Comparison of ENCODE assay signal across 14 cellular contexts in the genomic region with DNA sequence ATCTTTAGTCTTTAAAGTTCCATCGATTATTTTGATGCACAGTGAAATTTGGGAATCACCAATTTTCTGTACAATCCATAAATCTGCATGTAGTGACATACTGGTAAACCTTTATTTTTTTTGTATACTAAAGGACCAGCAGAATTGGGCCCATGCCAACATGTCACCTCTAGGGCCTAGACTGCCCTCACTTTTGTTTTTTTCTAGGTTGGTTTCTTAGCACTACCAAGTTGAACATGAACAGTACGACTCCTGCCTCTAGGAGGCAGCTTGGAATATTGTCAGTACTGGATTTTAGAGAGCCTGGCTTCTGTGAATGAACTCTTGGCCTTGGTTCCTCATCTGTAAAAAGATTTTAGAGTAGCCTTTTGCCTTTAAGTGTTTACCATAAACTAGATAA. TPM values are rescaled to one million over a fixed set of nuclear protein-coding genes. Genes with fewer than 3 reads are reported as not detected.
A peak's percentile ranks its signal among the peaks of the same experiment; 100 is the strongest.
DNase-seq lines count a peak whose midpoint lies in the region; ATAC-seq and TF ChIP-seq lines count a peak whose summit lies in the region.
"Had no signal": no experiment of that assay in that cellular context is flagged by ENCODE, and none has a peak within 500 bp of the region (broad histone marks: within the 10 kb centered on the region; RNA-seq: fewer than 3 reads in every experiment).

No MANE protein-coding gene starts in this region.

- H3K36me3 Mint-ChIP-seq in CD14-positive monocyte (peaks cover 10 to 21% of the 10 kb centered on the region in 2 donors), Caco-2 (ENCODE audit: insufficient read depth, unreplicated experiment) (peaks cover 12% of the 10 kb centered on the region)
- peaks cover 4% of the 10 kb centered on the region for H3K36me3 Mint-ChIP-seq in stimulated activated effector memory CD8-positive, alpha-beta T cell treated with anti-CD3 and anti-CD28 coated beads, Interleukin-12 subunit alpha, Interleukin-12 subunit beta, amount 100 ng/mL, for 72 hours

- no peaks in the 10 kb centered on the region for H3K9me2 ChIP-seq in Loucy (replicated peaks; ENCODE audit: low read depth, low read length)

- H3K4me2 ChIP-seq in Loucy (ENCODE audit: low read depth, low read length, poor library complexity, severe bottlenecking): no peak overlapping the region
- H3K4me2 ChIP-seq: BLaER1 treated with 17β-estradiol and CSF1 and Interleukin-3, amounts not matched to agents 10 nM and 100 nM had no signal

- peaks cover 30% of the 10 kb centered on the region for H3K4me1 Mint-ChIP-seq in CD14-positive monocyte
- no peaks in the 10 kb centered on the region for H3K4me1 Mint-ChIP-seq in Caco-2 (ENCODE audit: low read depth, unreplicated experiment)
- H3K4me1 Mint-ChIP-seq in stimulated activated effector memory CD8-positive, alpha-beta T cell treated with anti-CD3 and anti-CD28 coated beads, Interleukin-12 subunit alpha, Interleukin-12 subunit beta, amount 100 ng/mL, for 72 hours: peaks cover 3% of the 10 kb centered on the region
- H3K4me1 Mint-ChIP-seq: nephron had no signal

- peak; percentile 7 for TF ChIP-seq CTCF in CD14-positive monocyte (IDR thresholded peaks at IDR 0.05)
- TF ChIP-seq CTCF in Loucy (conservative IDR thresholded peaks at IDR 0.05; ENCODE audit: low read length): peak; percentile 19; the same call in 1 of the 2 replicates
- peak; percentile 44 for TF ChIP-seq CTCF in brain microvascular endothelial cell (IDR thresholded peaks at IDR 0.05; ENCODE audit: low read depth, low read length, missing control alignments)
- peak; percentile 10 for TF ChIP-seq CTCF in lower lobe of right lung (IDR thresholded peaks at IDR 0.05)
- TF ChIP-seq CTCF in tibial artery (IDR thresholded peaks at IDR 0.05): peak in 1 of 2 experiments; percentile 20
- no peak for TF ChIP-seq CTCF in Caco-2 (IDR thresholded peaks at IDR 0.05; ENCODE audit: insufficient read depth in 1 of 2, low read depth in 1 of 2, low read length in 1 of 2, severe bottlenecking in 1 of 2, unreplicated experiment in 1 of 2)

- POLR2A ChIA-PET in Caco-2 (lab: Charles Lee): interaction anchor here (0.8 kb wide), 1 partner anchor 33 kb away, joined by 3 read pairs; a partner anchor contains a TSS

- no peak for DNase-seq in CD14-positive monocyte (ENCODE audit: low spot score)
- no peak for DNase-seq in brain microvascular endothelial cell
- DNase-seq in lower lobe of right lung: no peak
- no peak for DNase-seq in tibial artery
- DNase-seq in Caco-2: no peak
- DNase-seq in stimulated activated effector memory CD8-positive, alpha-beta T cell treated with anti-CD3 and anti-CD28 coated beads, Interleukin-12 subunit alpha, Interleukin-12 subunit beta, amount 100 ng/mL, for 72 hours (ENCODE audit: low spot score in 2 of 2): no peak
- DNase-seq: activated gamma-delta T cell treated with Interleukin-2 at 50 U/mL for 16 hours, kidney glomerular epithelial cell, NCI-H1930, T-helper 17 cell had no signal

- no TSS peak for BruUV-seq in Caco-2 (replicated peaks; lab: Mats Ljungman, UMichigan)

- H3F3A ChIP-seq in Loucy (ENCODE audit: low read depth): no peaks in the 10 kb centered on the region

- H3K27me3 ChIP-seq in Loucy (ENCODE audit: insufficient read depth, low read length, poor library complexity, severe bottlenecking): no peaks in the 10 kb centered on the region
- no peaks in the 10 kb centered on the region for H3K27me3 ChIP-seq in brain microvascular endothelial cell (replicated peaks)
- no peaks in the 10 kb centered on the region for H3K27me3 ChIP-seq in lower lobe of right lung (ENCODE audit: low read depth)
- no peaks in the 10 kb centered on the region for H3K27me3 ChIP-seq in tibial artery
- H3K27me3 ChIP-seq in Caco-2 (replicated peaks; ENCODE audit: control insufficient read depth, insufficient read depth, low read length): no peaks in the 10 kb centered on the region
- H3K27me3 ChIP-seq: BLaER1 treated with 17β-estradiol and CSF1 and Interleukin-3, amounts not matched to agents 10 nM and 100 nM had no signal

- H3K27ac Mint-ChIP-seq in CD14-positive monocyte (peak overlapping the region in 1 of 7 donors; percentile 37), Caco-2 (ENCODE audit: unreplicated experiment) (no peak overlapping the region)
- no peak overlapping the region for H3K27ac Mint-ChIP-seq in stimulated activated effector memory CD8-positive, alpha-beta T cell treated with anti-CD3 and anti-CD28 coated beads, Interleukin-12 subunit alpha, Interleukin-12 subunit beta, amount 100 ng/mL, for 72 hours
- H3K27ac Mint-ChIP-seq: nephron, T-helper 17 cell had no signal

- intact Hi-C loops in CD14-positive monocyte (cut with micrococcal nuclease) (no loop called here), lower lobe of right lung (cut with DNase I) (no loop called here), tibial artery (cut with DNase I; ENCODE audit: low total_unique reads) (loop anchor here (10.0 kb wide), 1 partner anchor 800 kb away; no protein-coding TSS in a partner anchor), Caco-2 (cut with micrococcal nuclease; ENCODE audit: unreplicated experiment) (loop anchor here (10.0 kb wide), 1 partner anchor 350 kb away; no protein-coding TSS in a partner anchor)

- H3K4me1 ChIP-seq in Loucy (ENCODE audit: insufficient read depth, low read length, poor library complexity, severe bottlenecking) (peaks cover 13% of the 10 kb centered on the region), lower lobe of right lung (peaks cover 10% of the 10 kb centered on the region), tibial artery (no peaks in the 10 kb centered on the region), Caco-2 (no peaks in the 10 kb centered on the region)

- H3K9ac ChIP-seq in Loucy (ENCODE audit: low read depth, low read length, poor library complexity, severe bottlenecking): no peak overlapping the region
- H3K9ac ChIP-seq: BLaER1 treated with 17β-estradiol and CSF1 and Interleukin-3, amounts not matched to agents 10 nM and 100 nM had no signal

- H3K79me2 ChIP-seq in Loucy (ENCODE audit: insufficient read depth, low read length): peaks cover 93% of the 10 kb centered on the region

- H3K27me3 Mint-ChIP-seq in CD14-positive monocyte (ENCODE audit: low read depth in 3 of 3): peaks cover 0 to 3% (median under 1%) of the 10 kb centered on the region in 3 donors
- no peaks in the 10 kb centered on the region for H3K27me3 Mint-ChIP-seq in Caco-2 (ENCODE audit: insufficient read depth, unreplicated experiment)
- H3K27me3 Mint-ChIP-seq: T-helper 17 cell had no signal

- H3K27ac ChIP-seq in brain microvascular endothelial cell: no peak overlapping the region
- no peak overlapping the region for H3K27ac ChIP-seq in lower lobe of right lung
- H3K27ac ChIP-seq in tibial artery: no peak overlapping the region
- H3K27ac ChIP-seq: BLaER1 treated with 17β-estradiol and CSF1 and Interleukin-3, amounts not matched to agents 10 nM and 100 nM had no signal

- ATAC-seq in lower lobe of right lung (no peak), HG03108 (IDR thresholded peaks at IDR 0.05; ENCODE audit: unreplicated experiment) (no peak)
- ATAC-seq in stimulated activated effector memory CD8-positive, alpha-beta T cell treated with anti-CD3 and anti-CD28 coated beads, Interleukin-12 subunit alpha, Interleukin-12 subunit beta, amount 100 ng/mL, for 72 hours: no peak
- ATAC-seq: T-helper 17 cell had no signal

- CTCF ChIA-PET in Caco-2 (lab: Charles Lee): interaction anchor here (0.6 kb wide), 1 partner anchor 36 kb away, joined by 3 read pairs; no protein-coding TSS in a partner anchor

- H2AFZ ChIP-seq in Loucy (ENCODE audit: low read length): no peak overlapping the region

- no peak overlapping the region for H3K4me3 Mint-ChIP-seq in CD14-positive monocyte
- no peak overlapping the region for H3K4me3 Mint-ChIP-seq in Caco-2 (ENCODE audit: unreplicated experiment)
- H3K4me3 Mint-ChIP-seq in stimulated activated effector memory CD8-positive, alpha-beta T cell treated with anti-CD3 and anti-CD28 coated beads, Interleukin-12 subunit alpha, Interleukin-12 subunit beta, amount 100 ng/mL, for 72 hours: no peak overlapping the region
- H3K4me3 Mint-ChIP-seq: nephron, T-helper 17 cell had no signal

- H3K36me3 ChIP-seq in Loucy (ENCODE audit: insufficient read depth, low read length): peaks cover 49% of the 10 kb centered on the region; the same call in 1 of the 2 replicates
- no peaks in the 10 kb centered on the region for H3K36me3 ChIP-seq in brain microvascular endothelial cell (replicated peaks)
- H3K36me3 ChIP-seq in lower lobe of right lung: no peaks in the 10 kb centered on the region
- peaks cover 0 to 15% (median 11%) of the 10 kb centered on the region in 3 donors for H3K36me3 ChIP-seq in tibial artery
- no peaks in the 10 kb centered on the region; the same call in 1 of the 2 replicates for H3K36me3 ChIP-seq in Caco-2 (ENCODE audit: control insufficient read depth, insufficient read depth, low read length)

- H4K20me1 ChIP-seq in Loucy (ENCODE audit: insufficient read depth, low read length, poor library complexity, severe bottlenecking): peaks cover 82% of the 10 kb centered on the region

- H3K9me3 ChIP-seq in Loucy (ENCODE audit: insufficient read depth, low read depth, low read length) (no peaks in the 10 kb centered on the region), lower lobe of right lung (no peaks in the 10 kb centered on the region), tibial artery (no peaks in the 10 kb centered on the region), Caco-2 (no peaks in the 10 kb centered on the region)

- in situ Hi-C loops in brain microvascular endothelial cell (cut with HindIII; ENCODE audit: low pct_ligation_motif_present, low sequenced_read_pairs): no loop called here

- H3K9me3 Mint-ChIP-seq in CD14-positive monocyte (peaks cover 3 to 7% (median 6%) of the 10 kb centered on the region in 7 donors), Caco-2 (ENCODE audit: unreplicated experiment) (no peaks in the 10 kb centered on the region)
- H3K9me3 Mint-ChIP-seq in stimulated activated effector memory CD8-positive, alpha-beta T cell treated with anti-CD3 and anti-CD28 coated beads, Interleukin-12 subunit alpha, Interleukin-12 subunit beta, amount 100 ng/mL, for 72 hours: no peaks in the 10 kb centered on the region

- no peak overlapping the region for H3K4me3 ChIP-seq in Loucy (ENCODE audit: low read length, poor library complexity, severe bottlenecking)
- no peak overlapping the region for H3K4me3 ChIP-seq in brain microvascular endothelial cell (ENCODE audit: low read depth, low read length)
- no peak overlapping the region for H3K4me3 ChIP-seq in lower lobe of right lung
- no peak overlapping the region for H3K4me3 ChIP-seq in tibial artery
- H3K4me3 ChIP-seq in Caco-2 (ENCODE audit: low read depth, low read length): no peak overlapping the region
- H3K4me3 ChIP-seq: BLaER1 treated with 17β-estradiol and CSF1 and Interleukin-3, amounts not matched to agents 10 nM and 100 nM had no signal

RNA-seq across cellular contexts. Expression of a gene that starts 32.3 kb away (rescaled TPM):
- 1 to 10 TPM; 1.9 to 2.0 TPM for polyA plus RNA-seq in CD14-positive monocyte
- 11.1 TPM for total RNA-seq in lower lobe of right lung
- 6.6 and 6.8 TPM in 2 replicates for total RNA-seq in Caco-2 (2022)

RNA-seq across cellular contexts. Expression of a gene that starts 32.5 kb away (rescaled TPM):
- 1,000 to 10,000 TPM; 2,781 to 3,161 TPM for polyA plus RNA-seq in CD14-positive monocyte
- total RNA-seq in lower lobe of right lung (1,413 TPM), Caco-2 (2022) (1,611 and 1,698 TPM in 2 replicates)

Comparison
In these comparisons a context has a peak if more than half of its experiments do, and no peak if none do; other contexts are left out.
1. CTCF ChIP-seq: peak in CD14-positive monocyte (single experiment), Loucy (single experiment), brain microvascular endothelial cell (single experiment) and lower lobe of right lung (single experiment); none in Caco-2 (0 of 2).
2. intact Hi-C loops: an anchor here in tibial artery (10.0 kb wide) and Caco-2 (10.0 kb wide); none called in CD14-positive monocyte and lower lobe of right lung.